In the genomic region with DNA sequence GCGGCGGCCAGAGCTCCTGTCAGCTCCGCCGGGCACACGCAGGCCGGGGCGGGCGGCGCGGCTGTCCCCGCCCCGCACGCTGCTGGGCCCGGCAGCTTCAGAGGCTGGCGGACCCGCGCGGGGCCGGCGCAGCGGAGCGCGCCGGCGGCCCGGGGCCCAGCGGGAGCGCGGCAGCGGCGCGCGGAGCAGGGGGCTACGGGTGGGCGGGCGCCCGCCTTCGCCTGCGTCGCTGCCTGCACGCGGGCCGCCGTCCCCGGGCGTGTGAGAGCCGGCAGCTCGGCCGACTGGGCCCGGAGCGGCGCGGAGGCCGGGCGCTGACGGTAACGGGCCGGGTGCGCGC, we compare ENCODE assay signal across 8 cellular contexts. TPM values are rescaled to one million over a fixed set of nuclear protein-coding genes. Genes with fewer than 3 reads are reported as not detected.
A peak's percentile ranks its signal among the peaks of the same experiment; 100 is the strongest.
DNase-seq lines count a peak whose midpoint lies in the region; ATAC-seq and TF ChIP-seq lines count a peak whose summit lies in the region.

No MANE protein-coding gene starts in this region.

- peak overlapping the region; percentile 76 for H3K4me3 ChIP-seq in Jurkat, Clone E6-1 (ENCODE audit: low read length)
- H3K4me3 ChIP-seq in dorsolateral prefrontal cortex: peak overlapping the region; percentile 58 to 94 (median 86)
- H3K4me3 ChIP-seq in osteoblast (ENCODE audit: insufficient read depth, low read length): peak overlapping the region; percentile 78

- ATAC-seq in HG02885 (IDR thresholded peaks at IDR 0.05; ENCODE audit: poor library complexity, unreplicated experiment): no peak

- H2AFZ ChIP-seq in osteoblast (ENCODE audit: low read length): peak overlapping the region; percentile 83

- H3K79me2 ChIP-seq in osteoblast (ENCODE audit: insufficient read depth, low read length): no peaks in the 10 kb centered on the region

- DNase-seq in Jurkat, Clone E6-1 (ENCODE audit: low read depth, low spot score): no peak
- DNase-seq in dorsolateral prefrontal cortex (no peak), osteoblast (ENCODE audit: insufficient read length, low spot score, missing footprints) (no peak), GM13976 (ENCODE audit: low spot score) (no peak), dedifferentiated amniotic fluid mesenchymal stem cell (ENCODE audit: extremely low spot score) (no peak), AML-193 (lab: John Stamatoyannopoulos, UW) (no peak)

- in situ Hi-C loops in GM13976 (cut with MboI; ENCODE audit: low sequenced_read_pairs, unreplicated experiment): no loop called here

- H3K9me3 ChIP-seq in ES-I3 (ENCODE audit: control insufficient read depth, insufficient read depth, low read length) (no peaks in the 10 kb centered on the region), osteoblast (ENCODE audit: low read depth, low read length) (no peaks in the 10 kb centered on the region)

- peak overlapping the region; percentile 90 to 100 (median 99) for H3K27ac ChIP-seq in dorsolateral prefrontal cortex
- no peak overlapping the region for H3K27ac ChIP-seq in osteoblast (ENCODE audit: low read depth, low read length)

- H3K4me1 ChIP-seq in ES-I3 (ENCODE audit: insufficient read depth, low read length) (no peaks in the 10 kb centered on the region), osteoblast (ENCODE audit: insufficient read depth, low read length) (peaks cover 7% of the 10 kb centered on the region)

- peaks cover 3% of the 10 kb centered on the region for H4K20me1 ChIP-seq in osteoblast (ENCODE audit: insufficient read depth, low read length)

- H3K9ac ChIP-seq in ES-I3 (ENCODE audit: low read depth, low read length): peak overlapping the region; percentile 81

- H3K4me2 ChIP-seq in osteoblast (ENCODE audit: insufficient read depth, low read length): peak overlapping the region; percentile 85

- H3K36me3 ChIP-seq in ES-I3 (ENCODE audit: insufficient read depth, low read length) (no peaks in the 10 kb centered on the region; the same call in 1 of the 2 replicates), osteoblast (ENCODE audit: insufficient read depth, low read length) (peaks cover 12% of the 10 kb centered on the region)

- TF ChIP-seq CTCF in dorsolateral prefrontal cortex (IDR thresholded peaks at IDR 0.05 in 54 of 56, conservative IDR thresholded peaks at IDR 0.05 in 2 of 56; ENCODE audit: low read depth in 1 of 56, partially characterized antibody in 56 of 56): no peak
- no peak for TF ChIP-seq CTCF in osteoblast (IDR thresholded peaks at IDR 0.05; ENCODE audit: extremely low read depth, low read depth, low read length)
- TF ChIP-seq CTCF in GM13976 (IDR thresholded peaks at IDR 0.05; ENCODE audit: borderline replicate concordance, control extremely low read depth, extremely low read depth, insufficient read depth, missing control alignments): no peak

- no peaks in the 10 kb centered on the region for H3K27me3 ChIP-seq in dorsolateral prefrontal cortex
- H3K27me3 ChIP-seq in osteoblast (ENCODE audit: insufficient read depth, low read length): no peaks in the 10 kb centered on the region

- intact Hi-C loops in dorsolateral prefrontal cortex (cut with DNase I): loop anchor here in 1 of 2 donors (2.0 kb wide), 2 partner anchors 30 to 32 kb away; a partner anchor contains a TSS

RNA-seq across cellular contexts. Expression of a gene that starts 0.5 kb away (rescaled TPM):
- 98.8 TPM for polyA plus RNA-seq in Jurkat, Clone E6-1 (2012; ENCODE audit: insufficient read depth, insufficient read length)
- 100 to 1,000 TPM; 152 to 468 (median 226) TPM for total RNA-seq in dorsolateral prefrontal cortex
- 15.2 and 20.0 TPM in 2 replicates for total RNA-seq in osteoblast

RNA-seq across cellular contexts. Expression of a gene that starts 18.3 kb away (rescaled TPM):
- 11.6 TPM for polyA plus RNA-seq in Jurkat, Clone E6-1 (2012; ENCODE audit: insufficient read depth, insufficient read length)
- total RNA-seq in dorsolateral prefrontal cortex: 10 to 100 TPM in 95 of 120 experiments, 1 to 10 TPM in 25; 5.3 to 39.5 (median 13.8) TPM
- total RNA-seq in osteoblast: 19.2 and 20.3 TPM in 2 replicates

RNA-seq across cellular contexts. Expression of a gene that starts 29.7 kb away (rescaled TPM):
- polyA plus RNA-seq in Jurkat, Clone E6-1 (2012; ENCODE audit: insufficient read depth, insufficient read length): 26.4 TPM
- total RNA-seq in dorsolateral prefrontal cortex: 10 to 100 TPM in 119 of 120 experiments, 1 to 10 TPM in 1; 8.6 to 40.8 (median 20.2) TPM
- total RNA-seq in osteoblast: 8.8 and 11.6 TPM in 2 replicates

RNA-seq across cellular contexts. Expression of a gene that starts 32.5 kb away (rescaled TPM):
- polyA plus RNA-seq in Jurkat, Clone E6-1 (2012; ENCODE audit: insufficient read depth, insufficient read length): 53.8 TPM
- total RNA-seq in dorsolateral prefrontal cortex (10 to 100 TPM; 35.1 to 68.4 (median 47.2) TPM), osteoblast (72.5 and 74.9 TPM in 2 replicates)

RNA-seq across cellular contexts. Expression of a gene that starts 34.2 kb away (rescaled TPM):
- polyA plus RNA-seq in Jurkat, Clone E6-1 (2012; ENCODE audit: insufficient read depth, insufficient read length): 18.5 TPM
- total RNA-seq in dorsolateral prefrontal cortex (10 to 100 TPM; 28.0 to 73.1 (median 40.8) TPM), osteoblast (39.1 and 42.7 TPM in 2 replicates)
